ENCODE assay signal across 8 cellular contexts in genomic region chr2:61017556-61018318, GRCh38. TPM values are rescaled to one million over a fixed set of nuclear protein-coding genes. Genes with fewer than 3 reads are reported as not detected.
DNase-seq lines count a peak whose midpoint lies in the region; ATAC-seq and TF ChIP-seq lines count a peak whose summit lies in the region.

Gene PEX13 (plus strand): TSS chr2:61017720. CDS start chr2:61017760, 40 bp downstream.
Gene PUS10 (minus strand): TSS chr2:61018255. CDS start chr2:61011890, 6,365 bp downstream.

- H3K79me2 ChIP-seq in DOHH2 (ENCODE audit: control insufficient read depth, low read length): peaks cover 70% of the 10 kb centered on the region

- H3K9me2 ChIP-seq in DOHH2 (replicated peaks; ENCODE audit: control insufficient read depth, low read length): no peaks in the 10 kb centered on the region

- no peaks in the 10 kb centered on the region for H3K27me3 ChIP-seq in DOHH2 (ENCODE audit: control insufficient read depth, low read length)
- no peaks in the 10 kb centered on the region for H3K27me3 ChIP-seq in gastroesophageal sphincter

- H3K36me3 ChIP-seq in DOHH2 (ENCODE audit: control insufficient read depth, low read length): peaks cover 23% of the 10 kb centered on the region
- H3K36me3 ChIP-seq in gastroesophageal sphincter: peaks cover 0 to 18% of the 10 kb centered on the region in 2 donors

- 0% methylated on average over 6 to 18 of the region's 39 CpGs for WGBS in gastroesophageal sphincter (ENCODE audit: low coverage in 1 of 2), 2 donors

- peaks cover 6% of the 10 kb centered on the region; the same call in 1 of the 2 replicates for H3K9me3 ChIP-seq in DOHH2 (ENCODE audit: control insufficient read depth, insufficient read depth, low read length)
- H3K9me3 ChIP-seq in gastroesophageal sphincter: no peaks in the 10 kb centered on the region

- H3K4me3 ChIP-seq in DOHH2 (ENCODE audit: low read length) (peak within 1 kb of the TSS; percentile 91), gastroesophageal sphincter (peak within 1 kb of the TSS; percentile 63 to 79)

- no peaks in the 10 kb centered on the region for H3F3A ChIP-seq in DOHH2 (ENCODE audit: control insufficient read depth, insufficient read depth)

- DNase-seq in HuH-7 (ENCODE audit: low spot score): peak; percentile 76
- DNase-seq in RPMI8226: peak; percentile 79
- peak; percentile 24 to 42 (median 37) for DNase-seq in activated naive CD4-positive, alpha-beta T cell (lab: John Stamatoyannopoulos, UW)
- peak; percentile 27 to 96 (median 84) for DNase-seq in nucleus accumbens (lab: John Stamatoyannopoulos, UW)

- ATAC-seq in GM21515 (IDR thresholded peaks at IDR 0.05; ENCODE audit: unreplicated experiment) (peak; percentile 81), gastroesophageal sphincter (peak; percentile 93)

- no peak for TF ChIP-seq EP300 in gastroesophageal sphincter (IDR thresholded peaks at IDR 0.05)

- no peaks in the 10 kb centered on the region for H4K20me1 ChIP-seq in DOHH2 (ENCODE audit: control insufficient read depth, insufficient read depth, low read depth, low read length)

- peaks cover 23% of the 10 kb centered on the region for H3K4me1 ChIP-seq in DOHH2 (ENCODE audit: control insufficient read depth, low read length)
- peaks cover 0 to 48% (median 10%) of the 10 kb centered on the region in 3 donors for H3K4me1 ChIP-seq in gastroesophageal sphincter

- H3K27ac ChIP-seq in DOHH2 (ENCODE audit: low read depth, low read length) (peak within 1 kb of the TSS; percentile 81), gastroesophageal sphincter (peak within 1 kb of the TSS; percentile 61 to 96 (median 88)), temporal lobe (ENCODE audit: low read depth, low read length) (peak within 1 kb of the TSS; percentile 87)

- peak in 1 of 2 donors; percentile 49 for TF ChIP-seq POLR2A in gastroesophageal sphincter (IDR thresholded peaks at IDR 0.05)

- peak within 1 kb of the TSS; percentile 91 for H3K4me2 ChIP-seq in DOHH2 (ENCODE audit: low read length)

- no peak for TF ChIP-seq CTCF in DOHH2 (IDR thresholded peaks at IDR 0.05; ENCODE audit: low read depth, low read length, poor library complexity, severe bottlenecking)
- no peak for TF ChIP-seq CTCF in gastroesophageal sphincter (IDR thresholded peaks at IDR 0.05)

RNA-seq across cellular contexts. Expression of gene PEX13, which starts in this region (rescaled TPM):
- total RNA-seq in gastroesophageal sphincter (10 to 100 TPM; 26.3 to 48.5 (median 42.1) TPM), temporal lobe (42.5 TPM)

RNA-seq across cellular contexts. Expression of gene PUS10, which starts in this region (rescaled TPM):
- total RNA-seq in gastroesophageal sphincter (1 to 10 TPM; 2.1 to 6.7 (median 4.4) TPM), temporal lobe (4.2 TPM)

Comparison
In these comparisons a context has a peak if more than half of its experiments do, and no peak if none do; other contexts are left out.
1. Peak in every context shown above with its lines: DNase-seq, ATAC-seq, H3K4me3 ChIP-seq and H3K27ac ChIP-seq.